Comparison of ENCODE assay signal across 8 cellular contexts in the genomic region with DNA sequence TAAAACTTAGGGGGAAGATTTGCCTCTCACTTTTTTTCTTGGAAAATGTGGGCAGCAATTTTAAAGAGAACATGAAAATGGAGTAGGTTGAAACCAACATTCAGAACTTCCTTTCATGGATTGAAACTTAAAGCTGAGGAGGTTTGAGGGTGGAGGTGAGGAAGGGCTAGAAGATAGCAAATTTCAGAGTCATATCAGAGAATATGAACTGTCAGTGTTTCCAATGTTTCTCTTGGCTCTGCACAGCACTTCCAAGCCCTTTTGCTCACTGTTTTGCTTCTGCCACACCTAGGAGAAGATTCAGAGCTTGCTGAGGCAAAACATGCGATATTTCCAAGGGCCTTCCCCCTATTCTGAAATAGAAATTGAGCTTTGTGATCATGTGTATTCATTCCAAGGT.
DNase-seq lines count a peak whose midpoint lies in the region; TF ChIP-seq lines count a peak whose summit lies in the region.

No MANE protein-coding gene starts in this region.

- H3K4me1 ChIP-seq in skeletal muscle tissue (ENCODE audit: control insufficient read depth in 3 of 3, insufficient read depth in 3 of 3, low read length in 3 of 3), result peaks cover 18 to 36% (median 25%) of the 10 kb centered on the region in 3 donors

- peak overlapping the region; percentile 75 for H3K4me3 ChIP-seq in astrocyte of the cerebellum (ENCODE audit: low read depth, low read length)
- H3K4me3 ChIP-seq in skeletal muscle tissue (ENCODE audit: low read length in 3 of 3), result peak overlapping the region; percentile 61 to 84 (median 83)

- TF ChIP-seq CTCF in astrocyte of the cerebellum (IDR thresholded peaks at IDR 0.05; ENCODE audit: low read depth, low read length, missing control alignments), result no peak

- peak overlapping the region; percentile 98 for H3K27ac ChIP-seq in skeletal muscle tissue (ENCODE audit: low read depth, low read length)

- H3K9me3 ChIP-seq in skeletal muscle tissue (ENCODE audit: control insufficient read depth in 3 of 3, low read length in 3 of 3), result no peaks in the 10 kb centered on the region

- peak overlapping the region; percentile 93 to 99 (median 98) for H3K9ac ChIP-seq in skeletal muscle tissue (ENCODE audit: low read depth in 1 of 3, low read length in 3 of 3)

- H3K36me3 ChIP-seq in skeletal muscle tissue (ENCODE audit: control insufficient read depth in 3 of 3, insufficient read depth in 3 of 3, low read length in 3 of 3), result peaks cover 0 to 13% (median 0%) of the 10 kb centered on the region in 3 donors

- in situ Hi-C loops in astrocyte of the cerebellum (cut with HindIII; ENCODE audit: low sequenced_read_pairs), result no loop called here

- peak; percentile 67 for DNase-seq in LHCN-M2 (ENCODE audit: low read depth)
- no peak for DNase-seq in astrocyte of the cerebellum (ENCODE audit: low read depth)
- peak; percentile 70 for DNase-seq in inferior parietal cortex (ENCODE audit: extremely low spot score)
- DNase-seq in HK-2 (ENCODE audit: unreplicated experiment), result no peak
- no peak for DNase-seq in HUDEP-2 (lab: John Stamatoyannopoulos, UW; ENCODE audit: unreplicated experiment in 76 of 76)
- no peak for DNase-seq in cortex of kidney (lab: John Stamatoyannopoulos, UW)
- no peak for DNase-seq in middle frontal gyrus (ENCODE audit: extremely low spot score, low spot score)

- H3K27me3 ChIP-seq in skeletal muscle tissue (ENCODE audit: control insufficient read depth in 3 of 3, insufficient read depth in 3 of 3, low read length in 3 of 3), result no peaks in the 10 kb centered on the region

Comparison
In these comparisons a context has a peak if more than half of its experiments do, and no peak if none do; other contexts are left out.
1. DNase-seq: peak in LHCN-M2 (single experiment) and inferior parietal cortex (single experiment); none in astrocyte of the cerebellum (single experiment), HK-2 (single experiment), HUDEP-2 (0 of 76), cortex of kidney (single experiment) and middle frontal gyrus (single experiment).